Comparison of ENCODE assay signal across 1 cellular context in the genomic region with DNA sequence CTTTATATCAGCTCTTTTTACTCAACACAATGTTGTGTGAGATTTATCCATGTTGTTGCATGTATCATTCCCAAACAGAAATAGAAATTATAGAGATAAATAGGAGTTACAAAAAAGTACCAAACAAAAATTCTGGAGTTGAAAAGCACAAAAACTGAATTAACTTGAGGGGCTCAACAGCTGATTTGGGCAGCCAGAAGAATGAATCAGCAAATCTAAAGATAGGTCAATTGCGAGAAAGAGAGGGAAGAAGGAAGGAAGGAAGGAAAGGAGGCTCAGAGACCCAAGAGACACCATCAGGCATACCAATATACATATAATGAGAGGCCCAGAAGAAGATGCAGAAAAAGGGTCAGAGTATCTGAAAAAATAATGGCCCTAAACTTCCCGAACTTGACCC.
TF ChIP-seq lines count a peak whose summit lies in the region.

No MANE protein-coding gene starts in this region.

TF ChIP-seq in SK-N-SH, 30 proteins besides CTCF, POLR2A, EP300 and RAD21 (continued from another document):
- TF ChIP-seq REST (IDR thresholded peaks at IDR 0.05; ENCODE audit: low read depth, low read length) (no peak), EZH2phosphoT487 (IDR thresholded peaks at IDR 0.05; ENCODE audit: borderline replicate concordance, low read depth) (no peak), GABPA (IDR thresholded peaks at IDR 0.05; ENCODE audit: low read depth) (no peak), NRF1 (IDR thresholded peaks at IDR 0.05; ENCODE audit: low read depth, low read length) (no peak), JUND (IDR thresholded peaks at IDR 0.05) (no peak), SMC3 (IDR thresholded peaks at IDR 0.05; ENCODE audit: low read depth, low read length) (no peak), CHD2 (IDR thresholded peaks at IDR 0.05; ENCODE audit: low read length, partially characterized antibody) (no peak), ZBTB33 (IDR thresholded peaks at IDR 0.05; ENCODE audit: borderline replicate concordance, low read depth) (no peak), GATA2 (CRISPR knock-in tag; IDR thresholded peaks at IDR 0.05) (no peak), YY1 (IDR thresholded peaks at IDR 0.05; ENCODE audit: low read depth) (no peak), TAF1 (IDR thresholded peaks at IDR 0.05; ENCODE audit: borderline replicate concordance, low read depth, low read length) (no peak), RFX5 (IDR thresholded peaks at IDR 0.05; ENCODE audit: low read length) (no peak)
- TF ChIP-seq, protein P1, sequence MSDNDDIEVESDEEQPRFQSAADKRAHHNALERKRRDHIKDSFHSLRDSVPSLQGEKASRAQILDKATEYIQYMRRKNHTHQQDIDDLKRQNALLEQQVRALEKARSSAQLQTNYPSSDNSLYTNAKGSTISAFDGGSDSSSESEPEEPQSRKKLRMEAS (IDR thresholded peaks at IDR 0.05; ENCODE audit: low read depth): no peak
- TF ChIP-seq, protein P2, sequence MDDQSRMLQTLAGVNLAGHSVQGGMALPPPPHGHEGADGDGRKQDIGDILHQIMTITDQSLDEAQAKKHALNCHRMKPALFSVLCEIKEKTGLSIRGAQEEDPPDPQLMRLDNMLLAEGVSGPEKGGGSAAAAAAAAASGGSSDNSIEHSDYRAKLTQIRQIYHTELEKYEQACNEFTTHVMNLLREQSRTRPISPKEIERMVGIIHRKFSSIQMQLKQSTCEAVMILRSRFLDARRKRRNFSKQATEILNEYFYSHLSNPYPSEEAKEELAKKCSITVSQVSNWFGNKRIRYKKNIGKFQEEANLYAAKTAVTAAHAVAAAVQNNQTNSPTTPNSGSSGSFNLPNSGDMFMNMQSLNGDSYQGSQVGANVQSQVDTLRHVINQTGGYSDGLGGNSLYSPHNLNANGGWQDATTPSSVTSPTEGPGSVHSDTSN (IDR thresholded peaks at IDR 0.05): no peak
- TF ChIP-seq, protein P3, sequence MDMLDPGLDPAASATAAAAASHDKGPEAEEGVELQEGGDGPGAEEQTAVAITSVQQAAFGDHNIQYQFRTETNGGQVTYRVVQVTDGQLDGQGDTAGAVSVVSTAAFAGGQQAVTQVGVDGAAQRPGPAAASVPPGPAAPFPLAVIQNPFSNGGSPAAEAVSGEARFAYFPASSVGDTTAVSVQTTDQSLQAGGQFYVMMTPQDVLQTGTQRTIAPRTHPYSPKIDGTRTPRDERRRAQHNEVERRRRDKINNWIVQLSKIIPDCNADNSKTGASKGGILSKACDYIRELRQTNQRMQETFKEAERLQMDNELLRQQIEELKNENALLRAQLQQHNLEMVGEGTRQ (IDR thresholded peaks at IDR 0.05; ENCODE audit: borderline replicate concordance, low read depth, low read length): no peak
